1 cellular context compared by ENCODE assay signal in the genomic region with DNA sequence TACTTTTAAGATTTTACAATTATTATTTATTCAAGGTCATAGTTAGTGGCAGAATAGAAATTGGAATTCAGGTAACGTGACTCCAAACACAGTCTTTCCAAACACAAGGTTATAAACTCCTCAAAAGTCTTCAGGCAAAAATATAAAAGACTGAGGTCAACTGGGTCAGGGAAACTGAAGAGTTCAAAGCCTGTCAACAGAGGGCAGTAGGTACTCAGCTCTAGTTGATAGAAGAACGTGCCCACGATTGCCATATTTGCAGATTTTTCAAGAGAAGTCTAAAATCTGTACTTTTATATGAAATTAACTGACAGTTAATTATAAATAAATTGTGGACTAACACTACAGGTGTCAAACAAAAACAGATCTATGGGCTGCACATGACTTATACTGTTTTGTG.
TF ChIP-seq lines count a peak whose summit lies in the region.

No MANE protein-coding gene starts in this region.

TF ChIP-seq in GM23338, 12 proteins besides CTCF, POLR2A, EP300 and RAD21 (continued from another document):
- no peak for TF ChIP-seq EZH2 (IDR thresholded peaks at IDR 0.05; ENCODE audit: low read depth, unreplicated experiment)
- TF ChIP-seq JUNB (IDR thresholded peaks at IDR 0.05; ENCODE audit: unreplicated experiment), result no peak
- no peak for TF ChIP-seq ZNF331 (CRISPR knock-in tag; IDR thresholded peaks at IDR 0.05; ENCODE audit: low read depth)
- TF ChIP-seq, protein P1, sequence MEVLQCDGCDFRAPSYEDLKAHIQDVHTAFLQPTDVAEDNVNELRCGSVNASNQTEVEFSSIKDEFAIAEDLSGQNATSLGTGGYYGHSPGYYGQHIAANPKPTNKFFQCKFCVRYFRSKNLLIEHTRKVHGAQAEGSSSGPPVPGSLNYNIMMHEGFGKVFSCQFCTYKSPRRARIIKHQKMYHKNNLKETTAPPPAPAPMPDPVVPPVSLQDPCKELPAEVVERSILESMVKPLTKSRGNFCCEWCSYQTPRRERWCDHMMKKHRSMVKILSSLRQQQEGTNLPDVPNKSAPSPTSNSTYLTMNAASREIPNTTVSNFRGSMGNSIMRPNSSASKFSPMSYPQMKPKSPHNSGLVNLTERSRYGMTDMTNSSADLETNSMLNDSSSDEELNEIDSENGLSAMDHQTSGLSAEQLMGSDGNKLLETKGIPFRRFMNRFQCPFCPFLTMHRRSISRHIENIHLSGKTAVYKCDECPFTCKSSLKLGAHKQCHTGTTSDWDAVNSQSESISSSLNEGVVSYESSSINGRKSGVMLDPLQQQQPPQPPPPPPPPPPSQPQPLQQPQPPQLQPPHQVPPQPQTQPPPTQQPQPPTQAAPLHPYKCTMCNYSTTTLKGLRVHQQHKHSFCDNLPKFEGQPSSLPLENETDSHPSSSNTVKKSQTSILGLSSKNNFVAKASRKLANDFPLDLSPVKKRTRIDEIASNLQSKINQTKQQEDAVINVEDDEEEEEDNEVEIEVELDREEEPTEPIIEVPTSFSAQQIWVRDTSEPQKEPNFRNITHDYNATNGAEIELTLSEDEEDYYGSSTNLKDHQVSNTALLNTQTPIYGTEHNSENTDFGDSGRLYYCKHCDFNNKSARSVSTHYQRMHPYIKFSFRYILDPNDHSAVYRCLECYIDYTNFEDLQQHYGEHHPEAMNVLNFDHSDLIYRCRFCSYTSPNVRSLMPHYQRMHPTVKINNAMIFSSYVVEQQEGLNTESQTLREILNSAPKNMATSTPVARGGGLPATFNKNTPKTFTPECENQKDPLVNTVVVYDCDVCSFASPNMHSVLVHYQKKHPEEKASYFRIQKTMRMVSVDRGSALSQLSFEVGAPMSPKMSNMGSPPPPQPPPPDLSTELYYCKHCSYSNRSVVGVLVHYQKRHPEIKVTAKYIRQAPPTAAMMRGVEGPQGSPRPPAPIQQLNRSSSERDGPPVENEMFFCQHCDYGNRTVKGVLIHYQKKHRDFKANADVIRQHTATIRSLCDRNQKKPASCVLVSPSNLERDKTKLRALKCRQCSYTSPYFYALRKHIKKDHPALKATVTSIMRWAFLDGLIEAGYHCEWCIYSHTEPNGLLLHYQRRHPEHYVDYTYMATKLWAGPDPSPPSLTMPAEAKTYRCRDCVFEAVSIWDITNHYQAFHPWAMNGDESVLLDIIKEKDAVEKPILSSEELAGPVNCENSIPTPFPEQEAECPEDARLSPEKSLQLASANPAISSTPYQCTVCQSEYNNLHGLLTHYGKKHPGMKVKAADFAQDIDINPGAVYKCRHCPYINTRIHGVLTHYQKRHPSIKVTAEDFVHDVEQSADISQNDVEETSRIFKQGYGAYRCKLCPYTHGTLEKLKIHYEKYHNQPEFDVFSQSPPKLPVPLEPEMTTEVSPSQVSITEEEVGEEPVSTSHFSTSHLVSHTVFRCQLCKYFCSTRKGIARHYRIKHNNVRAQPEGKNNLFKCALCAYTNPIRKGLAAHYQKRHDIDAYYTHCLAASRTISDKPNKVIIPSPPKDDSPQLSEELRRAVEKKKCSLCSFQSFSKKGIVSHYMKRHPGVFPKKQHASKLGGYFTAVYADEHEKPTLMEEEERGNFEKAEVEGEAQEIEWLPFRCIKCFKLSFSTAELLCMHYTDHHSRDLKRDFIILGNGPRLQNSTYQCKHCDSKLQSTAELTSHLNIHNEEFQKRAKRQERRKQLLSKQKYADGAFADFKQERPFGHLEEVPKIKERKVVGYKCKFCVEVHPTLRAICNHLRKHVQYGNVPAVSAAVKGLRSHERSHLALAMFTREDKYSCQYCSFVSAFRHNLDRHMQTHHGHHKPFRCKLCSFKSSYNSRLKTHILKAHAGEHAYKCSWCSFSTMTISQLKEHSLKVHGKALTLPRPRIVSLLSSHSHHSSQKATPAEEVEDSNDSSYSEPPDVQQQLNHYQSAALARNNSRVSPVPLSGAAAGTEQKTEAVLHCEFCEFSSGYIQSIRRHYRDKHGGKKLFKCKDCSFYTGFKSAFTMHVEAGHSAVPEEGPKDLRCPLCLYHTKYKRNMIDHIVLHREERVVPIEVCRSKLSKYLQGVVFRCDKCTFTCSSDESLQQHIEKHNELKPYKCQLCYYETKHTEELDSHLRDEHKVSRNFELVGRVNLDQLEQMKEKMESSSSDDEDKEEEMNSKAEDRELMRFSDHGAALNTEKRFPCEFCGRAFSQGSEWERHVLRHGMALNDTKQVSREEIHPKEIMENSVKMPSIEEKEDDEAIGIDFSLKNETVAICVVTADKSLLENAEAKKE (CRISPR knock-in tag; IDR thresholded peaks at IDR 0.05), result no peak
